ENCODE assay signal across 9 cellular contexts in the genomic region with DNA sequence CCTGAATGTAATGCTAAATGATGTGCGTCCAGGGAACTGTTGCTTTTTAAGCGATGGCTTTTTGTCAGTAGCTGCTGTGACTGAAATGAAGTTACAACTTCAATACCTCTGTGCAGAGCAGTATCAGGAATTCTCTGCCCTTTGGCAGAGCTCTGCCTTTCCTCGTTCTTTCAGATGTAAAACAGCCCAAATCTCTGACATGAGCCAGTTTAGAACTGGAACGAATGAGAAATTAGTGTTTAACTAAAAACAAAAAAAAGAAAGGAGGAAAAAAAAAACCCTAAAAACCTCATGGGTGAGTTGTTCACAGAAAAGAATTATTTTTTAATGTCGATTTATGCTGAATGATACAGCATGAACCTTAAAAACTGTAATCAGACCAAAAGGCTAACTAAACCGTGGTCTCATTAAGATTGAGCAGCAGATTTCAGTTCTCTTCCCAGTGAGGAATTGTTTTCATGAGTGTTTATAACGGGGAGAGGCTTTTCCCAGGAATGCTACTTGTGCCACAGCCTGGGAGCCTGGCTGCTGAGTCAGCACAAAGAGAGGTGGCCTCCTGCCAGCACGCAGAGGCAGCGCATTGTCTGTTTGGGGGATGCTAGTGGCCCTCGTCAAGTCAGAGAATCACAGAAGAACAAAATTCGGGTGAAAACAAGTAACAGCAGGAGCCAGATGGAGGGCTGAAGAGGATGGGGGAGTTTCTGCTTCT.
DNase-seq lines count a peak whose midpoint lies in the region; TF ChIP-seq lines count a peak whose summit lies in the region.
"Had no signal": no experiment of that assay in that cellular context is flagged by ENCODE, and none has a peak within 500 bp of the region (broad histone marks: within the 10 kb centered on the region; RNA-seq: fewer than 3 reads in every experiment).

No MANE protein-coding gene starts in this region.

- H2AFZ ChIP-seq in OCI-LY7 (ENCODE audit: low read length) = no peak overlapping the region

- BruUV-seq in MCF 10A (replicated peaks; lab: Mats Ljungman, UMichigan) (no TSS peak), OCI-LY7 (replicated peaks; lab: Mats Ljungman, UMichigan) (no TSS peak)

- H3K9me3 ChIP-seq in spleen = no peaks in the 10 kb centered on the region
- H3K9me3 ChIP-seq in OCI-LY7 (ENCODE audit: low read length) = no peaks in the 10 kb centered on the region

- no peaks in the 10 kb centered on the region for H3K79me2 ChIP-seq in OCI-LY7 (ENCODE audit: insufficient read depth, low read depth, low read length)

- intact Hi-C loops in MCF 10A (cut with micrococcal nuclease) (no loop called here), spleen (cut with DNase I; ENCODE audit: low total_unique reads) (no loop called here), OCI-LY7 (cut with micrococcal nuclease; ENCODE audit: unreplicated experiment) (no loop called here)
- intact Hi-C loops in activated CD4-positive, alpha-beta memory T cell treated with anti-CD3 and anti-CD28 coated beads for 36 hours (cut with micrococcal nuclease) = no loop called here

- H3K4me3 Mint-ChIP-seq in MCF 10A (ENCODE audit: unreplicated experiment) = no peak overlapping the region
- no peak overlapping the region for H3K4me3 Mint-ChIP-seq in activated CD4-positive, alpha-beta memory T cell treated with anti-CD3 and anti-CD28 coated beads for 36 hours
- H3K4me3 Mint-ChIP-seq: activated T-cell treated with anti-CD3 and anti-CD28 coated beads, Interleukin-2, amount 50 U/mL, for 24 hours had no signal

- no peaks in the 10 kb centered on the region for H3K9me2 ChIP-seq in OCI-LY7 (ENCODE audit: insufficient read depth, low read length)

- H3K36me3 Mint-ChIP-seq in MCF 10A (ENCODE audit: insufficient read depth, unreplicated experiment) = peaks cover 36% of the 10 kb centered on the region
- no peaks in the 10 kb centered on the region for H3K36me3 Mint-ChIP-seq in activated CD4-positive, alpha-beta memory T cell treated with anti-CD3 and anti-CD28 coated beads for 36 hours

- H3K27ac Mint-ChIP-seq in MCF 10A (ENCODE audit: low read depth, unreplicated experiment) = peak overlapping the region; percentile 46
- H3K27ac Mint-ChIP-seq in activated CD4-positive, alpha-beta memory T cell treated with anti-CD3 and anti-CD28 coated beads for 36 hours = no peak overlapping the region
- H3K27ac Mint-ChIP-seq: activated T-cell treated with anti-CD3 and anti-CD28 coated beads, Interleukin-2, amount 50 U/mL, for 24 hours had no signal

- no peaks in the 10 kb centered on the region for H3K36me3 ChIP-seq in spleen
- H3K36me3 ChIP-seq in OCI-LY7 (ENCODE audit: insufficient read depth, low read length) = no peaks in the 10 kb centered on the region

- DNase-seq in HT1080 (ENCODE audit: low read depth) = peak; percentile 29
- DNase-seq in MCF 10A (ENCODE audit: unreplicated experiment) = no peak
- peak; percentile 81 for DNase-seq in iris pigment epithelial cell (ENCODE audit: low read depth)
- no peak for DNase-seq in spleen
- DNase-seq in activated CD4-positive, alpha-beta memory T cell treated with anti-CD3 and anti-CD28 coated beads for 36 hours = no peak
- no peak for DNase-seq in OCI-LY7 (ENCODE audit: low spot score)
- no peak for DNase-seq in GM13976 (ENCODE audit: low spot score)
- DNase-seq in NCI-H526 (lab: John Stamatoyannopoulos, UW) = no peak
- DNase-seq: activated T-cell treated with anti-CD3 and anti-CD28 coated beads, Interleukin-2, amount 50 U/mL, for 24 hours had no signal

- in situ Hi-C loops in GM13976 (cut with MboI; ENCODE audit: low sequenced_read_pairs, unreplicated experiment) = no loop called here

- CTCF ChIA-PET in MCF 10A (lab: Yijun Ruan, JAX) (interaction anchor here (0.9 kb wide), 1 partner anchor 13 kb away, joined by 5 read pairs; no protein-coding TSS in a partner anchor), OCI-LY7 (lab: Charles Lee; ENCODE audit: unreplicated experiment) (no interaction called here)
- CTCF ChIA-PET in activated CD4-positive, alpha-beta memory T cell treated with anti-CD3 and anti-CD28 coated beads for 36 hours (lab: Charles Lee) = no interaction called here

- H3K4me3 ChIP-seq in spleen = no peak overlapping the region
- no peak overlapping the region for H3K4me3 ChIP-seq in OCI-LY7 (ENCODE audit: low read depth, low read length, poor library complexity, severe bottlenecking)

- no peaks in the 10 kb centered on the region for H3K9me3 Mint-ChIP-seq in MCF 10A (ENCODE audit: unreplicated experiment)
- no peaks in the 10 kb centered on the region for H3K9me3 Mint-ChIP-seq in activated CD4-positive, alpha-beta memory T cell treated with anti-CD3 and anti-CD28 coated beads for 36 hours
- H3K9me3 Mint-ChIP-seq: activated T-cell treated with anti-CD3 and anti-CD28 coated beads, Interleukin-2, amount 50 U/mL, for 24 hours had no signal

- H3K27ac ChIP-seq in spleen = peak overlapping the region in 6 of 8 donors; percentile 11 to 65 (median 32)
- H3K27ac ChIP-seq in OCI-LY7 (ENCODE audit: low read depth, low read length, poor library complexity, severe bottlenecking) = no peak overlapping the region

- no peaks in the 10 kb centered on the region for H3K27me3 Mint-ChIP-seq in MCF 10A (ENCODE audit: insufficient read depth, unreplicated experiment)
- H3K27me3 Mint-ChIP-seq in activated CD4-positive, alpha-beta memory T cell treated with anti-CD3 and anti-CD28 coated beads for 36 hours = peaks cover 42% of the 10 kb centered on the region

- H3K27me3 ChIP-seq in spleen (replicated peaks in 1 of 7) = peaks cover 0 to 48% (median 0%) of the 10 kb centered on the region in 7 donors

- TF ChIP-seq CTCF in MCF 10A (IDR thresholded peaks at IDR 0.05; ENCODE audit: unreplicated experiment) (no peak), spleen (IDR thresholded peaks at IDR 0.05 in 8 of 11, conservative IDR thresholded peaks at IDR 0.05 in 3 of 11) (no peak), OCI-LY7 (conservative IDR thresholded peaks at IDR 0.05; ENCODE audit: low read length) (no peak), GM13976 (IDR thresholded peaks at IDR 0.05; ENCODE audit: borderline replicate concordance, control extremely low read depth, extremely low read depth, insufficient read depth, missing control alignments) (no peak)

- POLR2A ChIA-PET in MCF 10A (lab: Yijun Ruan, JAX) = interaction anchor here (0.6 to 1.0 kb wide), 2 partner anchors 13 to 110 kb away, joined by 3 read pairs; no protein-coding TSS in a partner anchor
- POLR2A ChIA-PET in activated CD4-positive, alpha-beta memory T cell treated with anti-CD3 and anti-CD28 coated beads for 36 hours (lab: Charles Lee) = no interaction called here
- POLR2A ChIA-PET in OCI-LY7 (lab: Charles Lee) = no interaction called here

- no peak for TF ChIP-seq POLR2A in spleen (IDR thresholded peaks at IDR 0.05)

- 37 to 44% (median 41%) methylated on average over 11 of the region's 11 CpGs for WGBS in spleen, 5 donors

- H4K20me1 ChIP-seq in OCI-LY7 (ENCODE audit: insufficient read depth, low read length) = no peaks in the 10 kb centered on the region

- H3K4me1 Mint-ChIP-seq in MCF 10A (ENCODE audit: insufficient read depth, unreplicated experiment) = peaks cover 11% of the 10 kb centered on the region
- peaks cover 7% of the 10 kb centered on the region for H3K4me1 Mint-ChIP-seq in activated CD4-positive, alpha-beta memory T cell treated with anti-CD3 and anti-CD28 coated beads for 36 hours (ENCODE audit: low read depth)

- peaks cover 0 to 17% (median 0%) of the 10 kb centered on the region in 6 donors for H3K4me1 ChIP-seq in spleen
- peaks cover 5% of the 10 kb centered on the region for H3K4me1 ChIP-seq in OCI-LY7 (ENCODE audit: insufficient read depth, low read length, poor library complexity, severe bottlenecking)

- no peak overlapping the region for H3K4me2 ChIP-seq in OCI-LY7 (ENCODE audit: low read length)

Comparison
In these comparisons a context has a peak if more than half of its experiments do, and no peak if none do; other contexts are left out.
1. DNase-seq: peak in HT1080 (single experiment) and iris pigment epithelial cell (single experiment); none in MCF 10A (single experiment), spleen (single experiment), activated CD4-positive, alpha-beta memory T cell treated with anti-CD3 and anti-CD28 coated beads for 36 hours (single experiment), OCI-LY7 (single experiment), GM13976 (single experiment) and NCI-H526 (0 of 2).